7 cellular contexts compared by ENCODE assay signal in genomic region chr6:31497595-31498476, GRCh38.
DNase-seq lines count a peak whose midpoint lies in the region; ATAC-seq and TF ChIP-seq lines count a peak whose summit lies in the region.

Gene MICB, plus strand, starts transcription at chr6:31498145. Its CDS starts 49 bp downstream, at chr6:31498194.

- H3K27me3 ChIP-seq in muscle layer of colon (ENCODE audit: control insufficient read depth in 1 of 2, insufficient read depth in 2 of 2, low read length in 2 of 2), result peaks cover 0 to 52% of the 10 kb centered on the region in 2 donors

- H3K9me3 ChIP-seq in muscle layer of colon (ENCODE audit: low read length), result no peaks in the 10 kb centered on the region

- TF ChIP-seq POLR2A in erythroblast (IDR thresholded peaks at IDR 0.05; ENCODE audit: low read length), result peak; percentile 32

- peak; percentile 69 for ATAC-seq in GM18511 (IDR thresholded peaks at IDR 0.05; ENCODE audit: unreplicated experiment)
- ATAC-seq in HG03066 (IDR thresholded peaks at IDR 0.05; ENCODE audit: low read depth, unreplicated experiment), result peak; percentile 43

- peak within 1 kb of the TSS; percentile 57 to 58 for H3K4me3 ChIP-seq in muscle layer of colon (ENCODE audit: low read depth in 1 of 2, low read length in 2 of 2)

- peak; percentile 82 for DNase-seq in NOMO-1 treated with DMSO at 0.1 percent for 48 hours (lab: John Stamatoyannopoulos, UW; ENCODE audit: unreplicated experiment)
- DNase-seq in activated T-cell treated with anti-CD3 and anti-CD28 coated beads for 4 hours, result peak; percentile 82
- peak; percentile 85 to 88 for DNase-seq in erythroblast (lab: John Stamatoyannopoulos, UW)
- DNase-seq in stimulated activated CD8-positive, alpha-beta memory T cell treated with anti-CD3 and anti-CD28 coated beads, Interleukin-7, amount 100 ng/mL, for 24 hours (ENCODE audit: low read depth), result peak; percentile 76

- H3K9ac ChIP-seq in muscle layer of colon (ENCODE audit: low read length), result no peak within 1 kb of the TSS

- H3K4me1 ChIP-seq in muscle layer of colon (ENCODE audit: insufficient read depth, low read length), result peaks cover 6% of the 10 kb centered on the region

- no peaks in the 10 kb centered on the region for H3K36me3 ChIP-seq in muscle layer of colon (ENCODE audit: insufficient read depth, low read length)

- H3K27ac ChIP-seq in muscle layer of colon (ENCODE audit: low read depth, low read length), result no peak within 1 kb of the TSS
